In genomic region chr15:24861014-24861690, GRCh38 we compare ENCODE assay signal across 26 cellular contexts.
"Had no signal": no experiment of that assay in that cellular context is flagged by ENCODE, and none has a peak within 500 bp of the region (broad histone marks: within the 10 kb centered on the region; RNA-seq: fewer than 3 reads in every experiment).

No MANE protein-coding gene starts in this region.

- DNase-seq: activated CD4-positive, alpha-beta T cell treated with anti-CD3 and anti-CD28 coated beads for 1 hour; activated CD4-positive, alpha-beta T cell treated with anti-CD3 and anti-CD28 coated beads, Interleukin-2, amount 10 ng/mL, durations not matched to agents 24 days and 14 days; activated CD4-positive, alpha-beta T cell treated with anti-CD3 and anti-CD28 coated beads, Interleukin-2, amount 50 U/mL, for 48 hours; activated CD8-positive, alpha-beta memory T cell treated with anti-CD3 and anti-CD28 coated beads, Interleukin-2, amount 10 ng/mL, durations not matched to agents 7 days and 5 days; activated effector memory CD4-positive, alpha-beta T cell treated with anti-CD3 and anti-CD28 coated beads, Interleukin-2, amount 50 U/mL, for 16 hours; activated naive CD4-positive, alpha-beta T cell treated with Interleukin-2 at 50 U/mL for 16 hours; activated T-cell treated with anti-CD3 and anti-CD28 coated beads, Interleukin-2, amount 50 U/mL, for 24 hours; amygdala; brain microvascular endothelial cell; caudate nucleus; Karpas-422; MM.1S; NCI-H1105 treated with DMSO at 0.1 percent for 48 hours; NCI-H1436 treated with DMSO at 0.1 percent for 48 hours; NCI-H187; NCI-H2081; NCI-H510A treated with DMSO at 0.1 percent for 48 hours; NCI-H69; NK-92 treated with Interleukin-12 subunit alpha and Interleukin-12 subunit beta, amount 100 ng/mL, for 24 hours; OCI-M1; Peyer's patch; SHP77 treated with DMSO at 0.1 percent for 48 hours had no signal

- H3K4me3 Mint-ChIP-seq: activated CD4-positive, alpha-beta T cell treated with anti-CD3 and anti-CD28 coated beads, Interleukin-2, amount 10 ng/mL, durations not matched to agents 24 days and 14 days; activated CD8-positive, alpha-beta memory T cell treated with anti-CD3 and anti-CD28 coated beads, Interleukin-2, amount 10 ng/mL, durations not matched to agents 7 days and 5 days; activated naive CD8-positive, alpha-beta T cell; activated T-cell treated with anti-CD3 and anti-CD28 coated beads, Interleukin-2, amount 50 U/mL, for 24 hours; T-helper 1 cell treated with Interleukin-12 subunit alpha and Interleukin-12 subunit beta and Interleukin-4 antibody, amounts not matched to agents 30 μg/mL and 1 μg/mL, for 36 hours had no signal

- H3K27ac ChIP-seq: brain microvascular endothelial cell, Peyer's patch, RWPE1 had no signal

- H3K27me3 ChIP-seq: brain microvascular endothelial cell, Peyer's patch had no signal

- FAIRE-seq: K562 had no signal

- H3K36me3 ChIP-seq: brain microvascular endothelial cell, Peyer's patch had no signal

- ATAC-seq: activated CD8-positive, alpha-beta memory T cell treated with anti-CD3 and anti-CD28 coated beads, Interleukin-2, amount 10 ng/mL, durations not matched to agents 7 days and 5 days; K562 had no signal

- H3K4me1 ChIP-seq: Peyer's patch had no signal

- H3K27me3 Mint-ChIP-seq: activated CD4-positive, alpha-beta T cell treated with anti-CD3 and anti-CD28 coated beads, Interleukin-2, amount 10 ng/mL, durations not matched to agents 24 days and 14 days; activated CD8-positive, alpha-beta memory T cell treated with anti-CD3 and anti-CD28 coated beads, Interleukin-2, amount 10 ng/mL, durations not matched to agents 7 days and 5 days had no signal

- H3K4me3 ChIP-seq: K562, Peyer's patch had no signal

- H3K27ac Mint-ChIP-seq: activated CD4-positive, alpha-beta T cell treated with anti-CD3 and anti-CD28 coated beads, Interleukin-2, amount 10 ng/mL, durations not matched to agents 24 days and 14 days; activated CD8-positive, alpha-beta memory T cell treated with anti-CD3 and anti-CD28 coated beads, Interleukin-2, amount 10 ng/mL, durations not matched to agents 7 days and 5 days; activated naive CD8-positive, alpha-beta T cell; activated T-cell treated with anti-CD3 and anti-CD28 coated beads, Interleukin-2, amount 50 U/mL, for 24 hours; T-helper 1 cell treated with Interleukin-12 subunit alpha and Interleukin-12 subunit beta and Interleukin-4 antibody, amounts not matched to agents 30 μg/mL and 1 μg/mL, for 36 hours had no signal

- H3K36me3 Mint-ChIP-seq: activated CD8-positive, alpha-beta memory T cell treated with anti-CD3 and anti-CD28 coated beads, Interleukin-2, amount 10 ng/mL, durations not matched to agents 7 days and 5 days; activated naive CD8-positive, alpha-beta T cell had no signal

- H3K9me3 ChIP-seq: Peyer's patch had no signal

- H3K4me1 Mint-ChIP-seq: activated CD4-positive, alpha-beta T cell treated with anti-CD3 and anti-CD28 coated beads, Interleukin-2, amount 10 ng/mL, durations not matched to agents 24 days and 14 days; activated CD8-positive, alpha-beta memory T cell treated with anti-CD3 and anti-CD28 coated beads, Interleukin-2, amount 10 ng/mL, durations not matched to agents 7 days and 5 days had no signal
